ENCODE assay signal across 22 cellular contexts in genomic region chr6:107079429-107079828, GRCh38. TPM values are rescaled to one million over a fixed set of nuclear protein-coding genes. Genes with fewer than 3 reads are reported as not detected.
DNase-seq lines count a peak whose midpoint lies in the region; ATAC-seq and TF ChIP-seq lines count a peak whose summit lies in the region.
"Had no signal": no experiment of that assay in that cellular context is flagged by ENCODE, and none has a peak within 500 bp of the region (broad histone marks: within the 10 kb centered on the region; RNA-seq: fewer than 3 reads in every experiment).

No MANE protein-coding gene starts in this region.

- H2AFZ ChIP-seq in OCI-LY7 (ENCODE audit: low read length) = no peak overlapping the region
- H2AFZ ChIP-seq: GM23248 had no signal

- intact Hi-C loops in OCI-LY7 (cut with micrococcal nuclease; ENCODE audit: unreplicated experiment) (no loop called here), sigmoid colon (cut with DNase I) (no loop called here), esophagus squamous epithelium (cut with DNase I) (no loop called here)

- no peaks in the 10 kb centered on the region for H3K4me1 ChIP-seq in OCI-LY7 (ENCODE audit: insufficient read depth, low read length, poor library complexity, severe bottlenecking)
- no peaks in the 10 kb centered on the region for H3K4me1 ChIP-seq in sigmoid colon
- no peaks in the 10 kb centered on the region for H3K4me1 ChIP-seq in esophagus squamous epithelium
- H3K4me1 ChIP-seq: right lobe of liver, vagina had no signal

- POLR2A ChIA-PET in OCI-LY7 (lab: Charles Lee) = interaction anchor here (1.2 kb wide), 1 partner anchor 34 kb away, joined by 3 read pairs; no protein-coding TSS in a partner anchor

- DNase-seq in DMS53 (lab: John Stamatoyannopoulos, UW) (peak; percentile 39), DMS53 treated with DMSO at 0.1 percent for 48 hours (lab: John Stamatoyannopoulos, UW; ENCODE audit: unreplicated experiment) (no peak), OCI-LY7 (ENCODE audit: low spot score) (no peak), brain microvascular endothelial cell (no peak), sigmoid colon (peak; percentile 19), esophagus squamous epithelium (lab: John Stamatoyannopoulos, UW) (no peak), cortex of kidney (lab: John Stamatoyannopoulos, UW) (no peak)
- DNase-seq: 8988T; foreskin melanocyte; GM23248; Kasumi-1; naive thymus-derived CD4-positive, alpha-beta T cell; NCI-H1417 treated with DMSO at 0.1 percent for 48 hours; ovary had no signal

- H3K36me3 ChIP-seq in OCI-LY7 (ENCODE audit: insufficient read depth, low read length) (peaks cover 19% of the 10 kb centered on the region), brain microvascular endothelial cell (replicated peaks) (no peaks in the 10 kb centered on the region), sigmoid colon (no peaks in the 10 kb centered on the region), esophagus squamous epithelium (peaks cover 0 to 3% (median 0%) of the 10 kb centered on the region in 3 donors)
- H3K36me3 ChIP-seq: ovary, right lobe of liver, suprapubic skin, vagina had no signal

- TF ChIP-seq POLR2A in sigmoid colon (IDR thresholded peaks at IDR 0.05) (no peak), esophagus squamous epithelium (IDR thresholded peaks at IDR 0.05) (no peak)

- no peak overlapping the region for H3K4me2 ChIP-seq in OCI-LY7 (ENCODE audit: low read length)

- 0 out of 2 replicates have a peak, but pooled peaks have one; percentile 32 for TF ChIP-seq CTCF in OCI-LY7 (conservative IDR thresholded peaks at IDR 0.05; ENCODE audit: low read length)
- peak; percentile 5 for TF ChIP-seq CTCF in brain microvascular endothelial cell (IDR thresholded peaks at IDR 0.05; ENCODE audit: low read depth, low read length, missing control alignments)
- no peak for TF ChIP-seq CTCF in sigmoid colon (IDR thresholded peaks at IDR 0.05)
- no peak for TF ChIP-seq CTCF in esophagus squamous epithelium (IDR thresholded peaks at IDR 0.05)

- H4K20me1 ChIP-seq in OCI-LY7 (ENCODE audit: insufficient read depth, low read length) = no peaks in the 10 kb centered on the region

- no peaks in the 10 kb centered on the region for H3K9me2 ChIP-seq in OCI-LY7 (ENCODE audit: insufficient read depth, low read length)

- H3K4me3 ChIP-seq in OCI-LY7 (ENCODE audit: low read depth, low read length, poor library complexity, severe bottlenecking) (no peak overlapping the region), brain microvascular endothelial cell (ENCODE audit: low read depth, low read length) (no peak overlapping the region), sigmoid colon (no peak overlapping the region), esophagus squamous epithelium (no peak overlapping the region)
- H3K4me3 ChIP-seq: BLaER1 treated with 17β-estradiol and CSF1 and Interleukin-3, amounts not matched to agents 10 nM and 100 nM; GM23248; ovary; right lobe of liver; SK-N-MC; suprapubic skin; vagina had no signal

- H3K27ac ChIP-seq in OCI-LY7 (ENCODE audit: low read depth, low read length, poor library complexity, severe bottlenecking) (no peak overlapping the region), brain microvascular endothelial cell (no peak overlapping the region), sigmoid colon (no peak overlapping the region), esophagus squamous epithelium (no peak overlapping the region)
- H3K27ac ChIP-seq: BLaER1 treated with 17β-estradiol and CSF1 and Interleukin-3, amounts not matched to agents 10 nM and 100 nM; GM23248; ovary; right lobe of liver; SK-N-MC; suprapubic skin; vagina had no signal

- no peak for ATAC-seq in GM21423 (IDR thresholded peaks at IDR 0.05; ENCODE audit: unreplicated experiment)
- ATAC-seq: activated CD4-positive, alpha-beta T cell treated with anti-CD3 and anti-CD28 coated beads for 36 hours; activated naive CD4-positive, alpha-beta T cell treated with anti-CD3 and anti-CD28 coated beads, Interleukin-2, amount 50 U/mL, for 72 hours; naive thymus-derived CD4-positive, alpha-beta T cell had no signal

- H3K79me2 ChIP-seq in OCI-LY7 (ENCODE audit: insufficient read depth, low read depth, low read length) = no peaks in the 10 kb centered on the region

- in situ Hi-C loops in brain microvascular endothelial cell (cut with HindIII; ENCODE audit: low pct_ligation_motif_present, low sequenced_read_pairs) = no loop called here

- CTCF ChIA-PET in OCI-LY7 (lab: Charles Lee; ENCODE audit: unreplicated experiment) = interaction anchor here (1.0 kb wide), 1 partner anchor 34 kb away, joined by 5 read pairs; no protein-coding TSS in a partner anchor

- H3K27me3 ChIP-seq in brain microvascular endothelial cell (replicated peaks) (no peaks in the 10 kb centered on the region), sigmoid colon (no peaks in the 10 kb centered on the region), esophagus squamous epithelium (no peaks in the 10 kb centered on the region)
- H3K27me3 ChIP-seq: BLaER1 treated with 17β-estradiol and CSF1 and Interleukin-3, amounts not matched to agents 10 nM and 100 nM; ovary; right lobe of liver; suprapubic skin; vagina had no signal

- no TSS peak for BruUV-seq in OCI-LY7 (replicated peaks; lab: Mats Ljungman, UMichigan)

- H3K9me3 ChIP-seq in OCI-LY7 (ENCODE audit: low read length) = no peaks in the 10 kb centered on the region
- H3K9me3 ChIP-seq in sigmoid colon = no peaks in the 10 kb centered on the region
- H3K9me3 ChIP-seq in esophagus squamous epithelium = no peaks in the 10 kb centered on the region
- H3K9me3 ChIP-seq: ovary, right lobe of liver, suprapubic skin, vagina had no signal

- 43 to 65% methylated on average over 4 of the region's 4 CpGs for WGBS in sigmoid colon, 2 donors
- WGBS in esophagus squamous epithelium, 2 donors = 27 to 38% methylated on average over 1 to 4 of the region's 4 CpGs

- no peak for TF ChIP-seq EP300 in sigmoid colon (IDR thresholded peaks at IDR 0.05)

RNA-seq across cellular contexts. Expression of gene BEND3, which starts 35.9 kb away (rescaled TPM):
- 7.9 and 11.7 TPM in 2 replicates for total RNA-seq in OCI-LY7 (2014; rRNA removed; shearing (Covaris generic))
- total RNA-seq in OCI-LY7 (2022) = 13.1 and 14.3 TPM in 2 replicates
- 1 to 10 TPM in 3 of 4 donors, under 1 TPM in 1; 0.82 to 1.9 (median 1.4) TPM for total RNA-seq in sigmoid colon
- polyA plus RNA-seq in sigmoid colon = 1 to 10 TPM in 1 of 3 donors, under 1 TPM in 2; 0.60 to 2.8 (median 0.92) TPM
- 1 to 10 TPM; 2.0 to 3.6 (median 2.8) TPM for total RNA-seq in esophagus squamous epithelium

RNA-seq across cellular contexts. Expression of gene MTRES1, which starts 51.4 kb away (rescaled TPM):
- 22.3 and 27.3 TPM in 2 replicates for total RNA-seq in OCI-LY7 (2014; rRNA removed; shearing (Covaris generic))
- total RNA-seq in OCI-LY7 (2022) = 21.6 and 23.0 TPM in 2 replicates
- 10 to 100 TPM; 11.1 to 22.7 (median 17.3) TPM for total RNA-seq in sigmoid colon
- polyA plus RNA-seq in sigmoid colon = 10 to 100 TPM; 35.5 to 52.0 (median 37.8) TPM
- 10 to 100 TPM in 3 of 4 donors, 1 to 10 TPM in 1; 6.8 to 19.7 (median 15.6) TPM for total RNA-seq in esophagus squamous epithelium

Comparison
In these comparisons a context has a peak if more than half of its experiments do, and no peak if none do; other contexts are left out.
1. DNase-seq: peak in DMS53 (single experiment) and sigmoid colon (single experiment); none in DMS53 treated with DMSO at 0.1 percent for 48 hours (single experiment), OCI-LY7 (single experiment), brain microvascular endothelial cell (single experiment), esophagus squamous epithelium (single experiment) and cortex of kidney (single experiment).
2. CTCF ChIP-seq: peak in OCI-LY7 (single experiment) and brain microvascular endothelial cell (single experiment); none in sigmoid colon (0 of 4) and esophagus squamous epithelium (0 of 6).